8 cellular contexts compared by ENCODE assay signal in genomic region chr1:154936416-154937050, GRCh38. TPM values are rescaled to one million over a fixed set of nuclear protein-coding genes. Genes with fewer than 3 reads are reported as not detected.
DNase-seq lines count a peak whose midpoint lies in the region; ATAC-seq and TF ChIP-seq lines count a peak whose summit lies in the region.

Gene PMVK, minus strand, starts transcription at chr1:154936719. Its CDS starts 34 bp downstream, at chr1:154936685.

- H3K4me1 Mint-ChIP-seq in CD4-positive, alpha-beta T cell (ENCODE audit: low read depth): peaks cover 58% of the 10 kb centered on the region
- H3K4me1 Mint-ChIP-seq in activated CD8-positive, alpha-beta T cell treated with anti-CD3 and anti-CD28 coated beads for 36 hours (ENCODE audit: low read depth): peaks cover 48% of the 10 kb centered on the region

- ATAC-seq in CD4-positive, alpha-beta T cell (ENCODE audit: poor library complexity): peak; percentile 79
- ATAC-seq in GM19438 (IDR thresholded peaks at IDR 0.05; ENCODE audit: low read depth, unreplicated experiment) (peak; percentile 71), lower lobe of right lung (peak; percentile 95)
- ATAC-seq in activated CD8-positive, alpha-beta T cell treated with anti-CD3 and anti-CD28 coated beads for 36 hours: peak; percentile 90

- POLR2A ChIA-PET in CD4-positive, alpha-beta T cell (lab: Charles Lee): interaction anchor here (0.5 to 3.0 kb wide), 34 partner anchors 9 to 1568 kb away, joined by 3 to 24 read pairs (median 4); partner anchors contain the start of genes ADAM15, ADAR, CKS1B and FLAD1
- POLR2A ChIA-PET in activated CD8-positive, alpha-beta T cell treated with anti-CD3 and anti-CD28 coated beads for 36 hours (lab: Charles Lee): interaction anchor here (0.7 to 2.2 kb wide), 21 partner anchors 8 to 456 kb away, joined by 3 to 8 read pairs (median 4); partner anchors contain the start of genes FLAD1, PBXIP1 and PYGO2

- CTCF ChIA-PET in CD4-positive, alpha-beta T cell (lab: Charles Lee): interaction anchor here (0.8 to 3.9 kb wide), 15 partner anchors 15 to 377 kb away, joined by 3 to 38 read pairs (median 4); partner anchors contain the start of genes CKS1B, FLAD1, PBXIP1 and PYGO2
- CTCF ChIA-PET in activated CD8-positive, alpha-beta T cell treated with anti-CD3 and anti-CD28 coated beads for 36 hours (lab: Charles Lee): interaction anchor here (0.6 to 5.8 kb wide), 20 partner anchors 17 to 376 kb away, joined by 3 to 49 read pairs (median 4); partner anchors contain the start of genes ADAM15, CHRNB2, KRTCAP2 and PBXIP1

- no peaks in the 10 kb centered on the region for H3K27me3 ChIP-seq in CD4-positive, alpha-beta T cell (ENCODE audit: control insufficient read depth, insufficient read depth, low read length)
- H3K27me3 ChIP-seq in lower lobe of right lung (ENCODE audit: low read depth): no peaks in the 10 kb centered on the region

- peaks cover 7% of the 10 kb centered on the region for H3K36me3 ChIP-seq in lower lobe of right lung

- peak within 1 kb of the TSS; percentile 98 for H3K27ac ChIP-seq in CD4-positive, alpha-beta T cell (ENCODE audit: low read depth, low read length)
- H3K27ac ChIP-seq in lower lobe of right lung: peak within 1 kb of the TSS; percentile 99

- H3K4me3 Mint-ChIP-seq in CD4-positive, alpha-beta T cell: peak within 1 kb of the TSS; percentile 90
- H3K4me3 Mint-ChIP-seq in activated CD8-positive, alpha-beta T cell treated with anti-CD3 and anti-CD28 coated beads for 36 hours: peak within 1 kb of the TSS; percentile 88

- peak; percentile 51 for TF ChIP-seq CTCF in CD4-positive, alpha-beta T cell (IDR thresholded peaks at IDR 0.05)
- no peak for TF ChIP-seq CTCF in activated CD8-positive, alpha-beta T cell treated with anti-CD3 and anti-CD28 coated beads for 36 hours (IDR thresholded peaks at IDR 0.05)
- peak; percentile 44 for TF ChIP-seq CTCF in lower lobe of right lung (IDR thresholded peaks at IDR 0.05)

- H3K27ac Mint-ChIP-seq in CD4-positive, alpha-beta T cell: peak within 1 kb of the TSS; percentile 98
- peak within 1 kb of the TSS; percentile 98 for H3K27ac Mint-ChIP-seq in activated CD8-positive, alpha-beta T cell treated with anti-CD3 and anti-CD28 coated beads for 36 hours

- H3K36me3 Mint-ChIP-seq in CD4-positive, alpha-beta T cell (ENCODE audit: low read depth): peaks cover 17% of the 10 kb centered on the region
- H3K36me3 Mint-ChIP-seq in activated CD8-positive, alpha-beta T cell treated with anti-CD3 and anti-CD28 coated beads for 36 hours (ENCODE audit: low read depth): peaks cover 4% of the 10 kb centered on the region

- intact Hi-C loops in CD4-positive, alpha-beta T cell (cut with DNase I, micrococcal nuclease): loop anchor here (1.0 to 2.0 kb wide), 9 partner anchors 19 to 378 kb away; partner anchors contain the start of genes CKS1B (in 2 of the 2), PYGO2 (in 1 of the 2), UBE2Q1 (in 1 of the 2) and ZBTB7B (in 1 of the 2)
- intact Hi-C loops in activated CD8-positive, alpha-beta T cell treated with anti-CD3 and anti-CD28 coated beads for 36 hours (cut with micrococcal nuclease): no loop called here
- intact Hi-C loops in lower lobe of right lung (cut with DNase I): no loop called here

- H3K4me3 ChIP-seq in lower lobe of right lung: peak within 1 kb of the TSS; percentile 73

- H3K4me1 ChIP-seq in lower lobe of right lung: peaks cover 23% of the 10 kb centered on the region

- no peaks in the 10 kb centered on the region for H3K9me3 ChIP-seq in CD4-positive, alpha-beta T cell (ENCODE audit: control insufficient read depth, low read length)
- H3K9me3 ChIP-seq in lower lobe of right lung: no peaks in the 10 kb centered on the region

- no peaks in the 10 kb centered on the region for H3K27me3 Mint-ChIP-seq in CD4-positive, alpha-beta T cell
- H3K27me3 Mint-ChIP-seq in activated CD8-positive, alpha-beta T cell treated with anti-CD3 and anti-CD28 coated beads for 36 hours: no peaks in the 10 kb centered on the region

- DNase-seq in CD4-positive, alpha-beta T cell: peak; percentile 90 to 97 (median 93)
- DNase-seq in HK-2 (ENCODE audit: unreplicated experiment) (peak; percentile 93), NCI-H82 treated with DMSO at 0.1 percent for 48 hours (lab: John Stamatoyannopoulos, UW; ENCODE audit: unreplicated experiment) (peak; percentile 93), ecto neural progenitor cell (ENCODE audit: low spot score) (peak; percentile 95), lower lobe of right lung (peak; percentile 97)
- DNase-seq in activated CD8-positive, alpha-beta T cell treated with anti-CD3 and anti-CD28 coated beads for 36 hours: peak; percentile 97
- DNase-seq in stimulated activated CD4-positive, alpha-beta T cell treated with anti-CD3 and anti-CD28 coated beads, TNF-alpha, amount 100 ng/mL, for 24 hours (ENCODE audit: low read depth in 3 of 3): peak; percentile 87 to 94 (median 94)

- no peaks in the 10 kb centered on the region for H3K9me3 Mint-ChIP-seq in CD4-positive, alpha-beta T cell
- H3K9me3 Mint-ChIP-seq in activated CD8-positive, alpha-beta T cell treated with anti-CD3 and anti-CD28 coated beads for 36 hours: no peaks in the 10 kb centered on the region

RNA-seq across cellular contexts. Expression of gene PMVK, which starts in this region (rescaled TPM):
- total RNA-seq in CD4-positive, alpha-beta T cell: 1 to 10 TPM; 6.6 to 7.4 TPM
- total RNA-seq in activated CD8-positive, alpha-beta T cell treated with anti-CD3 and anti-CD28 coated beads for 36 hours: 10 to 100 TPM; 32.3 to 33.2 TPM
- 34.1 TPM for total RNA-seq in lower lobe of right lung

Comparison
In these comparisons a context has a peak if more than half of its experiments do, and no peak if none do; other contexts are left out.
1. Peak in every context shown above with its lines: DNase-seq, ATAC-seq, H3K4me3 ChIP-seq and H3K27ac ChIP-seq.
2. intact Hi-C loops: an anchor here in CD4-positive, alpha-beta T cell (1.0 to 2.0 kb wide); none called in activated CD8-positive, alpha-beta T cell treated with anti-CD3 and anti-CD28 coated beads for 36 hours and lower lobe of right lung.